In the genomic region with DNA sequence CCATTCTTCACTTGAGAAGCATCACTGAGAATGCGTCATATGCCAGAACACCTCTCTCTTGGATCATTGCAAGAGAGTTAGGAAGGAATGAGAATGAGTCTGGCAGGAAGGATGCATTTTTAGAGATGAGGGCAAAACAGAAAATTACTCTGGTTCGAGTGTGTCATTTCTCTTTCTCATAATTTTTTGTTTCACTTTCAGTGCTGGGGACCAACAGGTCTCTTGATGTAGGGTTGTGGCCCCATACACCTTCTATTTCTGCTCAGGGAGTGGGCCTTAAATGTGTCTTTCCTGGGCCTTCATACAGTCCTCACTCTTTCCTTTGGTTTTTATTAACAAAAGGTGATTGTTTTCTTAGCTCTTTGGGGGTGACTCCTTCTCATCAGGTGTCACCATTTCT, we compare ENCODE assay signal across 11 cellular contexts.
DNase-seq lines count a peak whose midpoint lies in the region; ATAC-seq lines count a peak whose summit lies in the region.
"Had no signal": no experiment of that assay in that cellular context is flagged by ENCODE, and none has a peak within 500 bp of the region (broad histone marks: within the 10 kb centered on the region; RNA-seq: fewer than 3 reads in every experiment).

No MANE protein-coding gene starts in this region.

- POLR2A ChIA-PET in CD8-positive, alpha-beta memory T cell (lab: Charles Lee), result no interaction called here

- H3K9me3 ChIP-seq in CD8-positive, alpha-beta memory T cell (ENCODE audit: low read length), result no peaks in the 10 kb centered on the region
- H3K9me3 ChIP-seq: uterus had no signal

- DNase-seq in CD8-positive, alpha-beta memory T cell, result no peak
- DNase-seq in mucosa of gallbladder (ENCODE audit: low spot score) (no peak), NOMO-1 treated with DMSO at 0.1 percent for 48 hours (lab: John Stamatoyannopoulos, UW; ENCODE audit: unreplicated experiment) (no peak), HPDE6-E6E7 (ENCODE audit: extremely low spot score) (no peak), dedifferentiated amniotic fluid mesenchymal stem cell (ENCODE audit: extremely low spot score) (no peak)
- DNase-seq: DMS 273 treated with DMSO at 0.1 percent for 48 hours, NCI-H2081, uterus had no signal

- ATAC-seq in GM19035 (IDR thresholded peaks at IDR 0.05; ENCODE audit: unreplicated experiment), result peak; percentile 92
- peak; percentile 75 for ATAC-seq in HG02840 (IDR thresholded peaks at IDR 0.05; ENCODE audit: low FRiP score, unreplicated experiment)

- H3K4me3 Mint-ChIP-seq in CD8-positive, alpha-beta memory T cell, result peak overlapping the region in 5 of 7 donors; percentile 26 to 57 (median 36)
- H3K4me3 Mint-ChIP-seq in T-helper 1 cell treated with Interleukin-12 subunit alpha and Interleukin-12 subunit beta and Interleukin-4 antibody, amounts not matched to agents 30 μg/mL and 1 μg/mL, for 36 hours, result peak overlapping the region; percentile 59

- H3K4me3 ChIP-seq in CD8-positive, alpha-beta memory T cell (ENCODE audit: low read length), result no peak overlapping the region
- H3K4me3 ChIP-seq: uterus had no signal

- no peak overlapping the region for H3K27ac ChIP-seq in CD8-positive, alpha-beta memory T cell (ENCODE audit: low read depth, low read length)
- H3K27ac ChIP-seq: uterus had no signal

- no peaks in the 10 kb centered on the region for H3K27me3 Mint-ChIP-seq in CD8-positive, alpha-beta memory T cell
- H3K27me3 Mint-ChIP-seq in T-helper 1 cell treated with Interleukin-12 subunit alpha and Interleukin-12 subunit beta and Interleukin-4 antibody, amounts not matched to agents 30 μg/mL and 1 μg/mL, for 36 hours (ENCODE audit: low read depth), result no peaks in the 10 kb centered on the region

- no peaks in the 10 kb centered on the region for H3K36me3 ChIP-seq in CD8-positive, alpha-beta memory T cell (ENCODE audit: insufficient read depth, low read length)

- peaks cover 3 to 35% (median 22%) of the 10 kb centered on the region in 3 donors for H3K36me3 Mint-ChIP-seq in CD8-positive, alpha-beta memory T cell
- H3K36me3 Mint-ChIP-seq in T-helper 1 cell treated with Interleukin-12 subunit alpha and Interleukin-12 subunit beta and Interleukin-4 antibody, amounts not matched to agents 30 μg/mL and 1 μg/mL, for 36 hours (ENCODE audit: low read depth), result peaks cover 6% of the 10 kb centered on the region

- no peaks in the 10 kb centered on the region for H3K27me3 ChIP-seq in CD8-positive, alpha-beta memory T cell (ENCODE audit: insufficient read depth, low read length, poor library complexity, severe bottlenecking)
- H3K27me3 ChIP-seq: uterus had no signal

- peak overlapping the region; percentile 41 to 92 (median 81) for H3K27ac Mint-ChIP-seq in CD8-positive, alpha-beta memory T cell
- H3K27ac Mint-ChIP-seq in T-helper 1 cell treated with Interleukin-12 subunit alpha and Interleukin-12 subunit beta and Interleukin-4 antibody, amounts not matched to agents 30 μg/mL and 1 μg/mL, for 36 hours, result peak overlapping the region; percentile 87

- H3K9me3 Mint-ChIP-seq in CD8-positive, alpha-beta memory T cell, result no peaks in the 10 kb centered on the region
- H3K9me3 Mint-ChIP-seq in T-helper 1 cell treated with Interleukin-12 subunit alpha and Interleukin-12 subunit beta and Interleukin-4 antibody, amounts not matched to agents 30 μg/mL and 1 μg/mL, for 36 hours, result no peaks in the 10 kb centered on the region

- no peaks in the 10 kb centered on the region for H3K4me1 ChIP-seq in CD8-positive, alpha-beta memory T cell (ENCODE audit: insufficient read depth, low read length)
- H3K4me1 ChIP-seq: uterus had no signal

- peaks cover 28 to 41% (median 34%) of the 10 kb centered on the region in 3 donors for H3K4me1 Mint-ChIP-seq in CD8-positive, alpha-beta memory T cell
- peaks cover 26% of the 10 kb centered on the region for H3K4me1 Mint-ChIP-seq in T-helper 1 cell treated with Interleukin-12 subunit alpha and Interleukin-12 subunit beta and Interleukin-4 antibody, amounts not matched to agents 30 μg/mL and 1 μg/mL, for 36 hours (ENCODE audit: low read depth)

- CTCF ChIA-PET in CD8-positive, alpha-beta memory T cell (lab: Charles Lee), result no interaction called here
